In the genomic region with DNA sequence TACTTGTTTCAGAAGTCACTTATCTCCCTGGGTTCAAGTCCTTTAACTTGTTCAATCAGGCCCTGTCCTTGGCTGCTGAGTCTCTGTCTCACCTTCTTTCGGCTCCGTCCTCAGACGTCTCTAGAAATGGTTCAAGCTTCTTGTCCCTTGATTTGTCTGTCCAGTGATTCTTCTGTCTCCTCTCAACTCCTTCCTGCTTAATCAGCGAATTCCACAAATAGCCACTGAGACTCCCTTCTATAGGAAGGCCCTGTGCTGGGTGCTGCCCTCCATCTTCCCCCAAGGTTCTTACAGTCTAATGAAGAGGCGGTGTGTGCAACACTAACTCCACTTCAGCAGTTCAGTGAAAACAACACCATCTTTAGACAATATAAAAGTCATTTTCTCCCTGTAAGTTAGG, we compare ENCODE assay signal across 1 cellular context.
TF ChIP-seq lines count a peak whose summit lies in the region.

No MANE protein-coding gene starts in this region.

TF ChIP-seq in HepG2, 621 proteins besides CTCF, POLR2A, EP300 and RAD21:
- TF ChIP-seq TSC22D2 (CRISPR knock-in tag; IDR thresholded peaks at IDR 0.05; ENCODE audit: borderline replicate concordance) (no peak), MAFK (conservative IDR thresholded peaks at IDR 0.05 in 1 of 2, IDR thresholded peaks at IDR 0.05 in 1 of 2; ENCODE audit: low read length in 2 of 2) (peak; percentile 70 to 73), ZNF331 (CRISPR knock-in tag; IDR thresholded peaks at IDR 0.05) (no peak), MAZ (IDR thresholded peaks at IDR 0.05; ENCODE audit: borderline replicate concordance, low read depth, low read length) (no peak), MAZ (CRISPR knock-in tag; IDR thresholded peaks at IDR 0.05; ENCODE audit: low read depth) (no peak), HMGA1 (CRISPR knock-in tag; conservative IDR thresholded peaks at IDR 0.05) (no peak), MAFF (IDR thresholded peaks at IDR 0.05; ENCODE audit: low read depth, low read length) (peak; percentile 55; the same call in 1 of the 2 replicates), SMARCC2 (IDR thresholded peaks at IDR 0.05) (no peak)
- TF ChIP-seq, protein P1, sequence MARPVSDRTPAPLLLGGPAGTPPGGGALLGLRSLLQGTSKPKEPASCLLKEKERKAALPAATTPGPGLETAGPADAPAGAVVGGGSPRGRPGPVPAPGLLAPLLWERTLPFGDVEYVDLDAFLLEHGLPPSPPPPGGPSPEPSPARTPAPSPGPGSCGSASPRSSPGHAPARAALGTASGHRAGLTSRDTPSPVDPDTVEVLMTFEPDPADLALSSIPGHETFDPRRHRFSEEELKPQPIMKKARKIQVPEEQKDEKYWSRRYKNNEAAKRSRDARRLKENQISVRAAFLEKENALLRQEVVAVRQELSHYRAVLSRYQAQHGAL (CRISPR knock-in tag; IDR thresholded peaks at IDR 0.05; ENCODE audit: not compliant biosample characterization): no peak
